In genomic region chr15:70584838-70585706, GRCh38 we compare ENCODE assay signal across 1 cellular context.
TF ChIP-seq lines count a peak whose summit lies in the region.

No MANE protein-coding gene starts in this region.

TF ChIP-seq in HepG2, 621 proteins besides CTCF, POLR2A, EP300 and RAD21 (continued from another document and continues in another):
- TF ChIP-seq AKNA (CRISPR knock-in tag; IDR thresholded peaks at IDR 0.05; ENCODE audit: borderline replicate concordance) (no peak), ZNF547 (CRISPR knock-in tag; IDR thresholded peaks at IDR 0.05) (0 out of 2 replicates have a peak, but pooled peaks have one; percentile 49), HNF1A (IDR thresholded peaks at IDR 0.05; ENCODE audit: low read depth) (no peak), HNF1A (CRISPR knock-in tag; IDR thresholded peaks at IDR 0.05; ENCODE audit: borderline replicate concordance) (0 out of 2 replicates have a peak, but pooled peaks have one; percentile 30), CERS6 (CRISPR knock-in tag; IDR thresholded peaks at IDR 0.05) (no peak), TEAD3 (CRISPR knock-in tag; optimal IDR thresholded peaks at IDR 0.05; ENCODE audit: borderline replicate concordance) (peak; percentile 87), LCORL (IDR thresholded peaks at IDR 0.05) (no peak), LCORL (CRISPR knock-in tag; IDR thresholded peaks at IDR 0.05) (peak; percentile 89), STAG1 (CRISPR knock-in tag; IDR thresholded peaks at IDR 0.05) (peak; percentile 65), ZNF772 (CRISPR knock-in tag; IDR thresholded peaks at IDR 0.05) (peak; percentile 56; the same call in 1 of the 2 replicates), SMAD3 (CRISPR knock-in tag; IDR thresholded peaks at IDR 0.05) (no peak), ZNF660 (CRISPR knock-in tag; IDR thresholded peaks at IDR 0.05; ENCODE audit: borderline replicate concordance, low read depth) (no peak), FOXJ3 (CRISPR knock-in tag; IDR thresholded peaks at IDR 0.05; ENCODE audit: borderline replicate concordance) (no peak), RELA (CRISPR knock-in tag; IDR thresholded peaks at IDR 0.05) (no peak), DR1 (CRISPR knock-in tag; IDR thresholded peaks at IDR 0.05) (no peak), JUN (CRISPR knock-in tag; IDR thresholded peaks at IDR 0.05) (no peak), TBX3 (IDR thresholded peaks at IDR 0.05; ENCODE audit: borderline replicate concordance) (no peak), YEATS2 (CRISPR knock-in tag; IDR thresholded peaks at IDR 0.05; ENCODE audit: borderline replicate concordance) (no peak), ELF4 (CRISPR knock-in tag; IDR thresholded peaks at IDR 0.05; ENCODE audit: borderline replicate concordance) (no peak), RBAK (CRISPR knock-in tag; IDR thresholded peaks at IDR 0.05) (no peak), ASH2L (IDR thresholded peaks at IDR 0.05; ENCODE audit: insufficient read length, low read depth, low read length) (peak; percentile 80), ZNF549 (CRISPR knock-in tag; IDR thresholded peaks at IDR 0.05) (no peak), PCBP1 (IDR thresholded peaks at IDR 0.05; ENCODE audit: borderline replicate concordance, low read depth, low read length) (peak; percentile 95; the same call in 1 of the 2 replicates), U2AF1 (optimal IDR thresholded peaks at IDR 0.05; ENCODE audit: low read depth, low read length) (no peak), ZNF75D (CRISPR knock-in tag; IDR thresholded peaks at IDR 0.05; ENCODE audit: borderline replicate concordance) (no peak), ZNF337 (CRISPR knock-in tag; IDR thresholded peaks at IDR 0.05; ENCODE audit: borderline replicate concordance, low read depth) (0 out of 2 replicates have a peak, but pooled peaks have one; percentile 12), ZNF256 (CRISPR knock-in tag; conservative IDR thresholded peaks at IDR 0.05) (no peak)
- TF ChIP-seq, protein P1, sequence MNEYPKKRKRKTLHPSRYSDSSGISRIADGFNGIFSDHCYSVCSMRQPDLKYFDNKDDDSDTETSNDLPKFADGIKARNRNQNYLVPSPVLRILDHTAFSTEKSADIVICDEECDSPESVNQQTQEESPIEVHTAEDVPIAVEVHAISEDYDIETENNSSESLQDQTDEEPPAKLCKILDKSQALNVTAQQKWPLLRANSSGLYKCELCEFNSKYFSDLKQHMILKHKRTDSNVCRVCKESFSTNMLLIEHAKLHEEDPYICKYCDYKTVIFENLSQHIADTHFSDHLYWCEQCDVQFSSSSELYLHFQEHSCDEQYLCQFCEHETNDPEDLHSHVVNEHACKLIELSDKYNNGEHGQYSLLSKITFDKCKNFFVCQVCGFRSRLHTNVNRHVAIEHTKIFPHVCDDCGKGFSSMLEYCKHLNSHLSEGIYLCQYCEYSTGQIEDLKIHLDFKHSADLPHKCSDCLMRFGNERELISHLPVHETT (CRISPR knock-in tag; conservative IDR thresholded peaks at IDR 0.05) = no peak
- TF ChIP-seq, protein P2, sequence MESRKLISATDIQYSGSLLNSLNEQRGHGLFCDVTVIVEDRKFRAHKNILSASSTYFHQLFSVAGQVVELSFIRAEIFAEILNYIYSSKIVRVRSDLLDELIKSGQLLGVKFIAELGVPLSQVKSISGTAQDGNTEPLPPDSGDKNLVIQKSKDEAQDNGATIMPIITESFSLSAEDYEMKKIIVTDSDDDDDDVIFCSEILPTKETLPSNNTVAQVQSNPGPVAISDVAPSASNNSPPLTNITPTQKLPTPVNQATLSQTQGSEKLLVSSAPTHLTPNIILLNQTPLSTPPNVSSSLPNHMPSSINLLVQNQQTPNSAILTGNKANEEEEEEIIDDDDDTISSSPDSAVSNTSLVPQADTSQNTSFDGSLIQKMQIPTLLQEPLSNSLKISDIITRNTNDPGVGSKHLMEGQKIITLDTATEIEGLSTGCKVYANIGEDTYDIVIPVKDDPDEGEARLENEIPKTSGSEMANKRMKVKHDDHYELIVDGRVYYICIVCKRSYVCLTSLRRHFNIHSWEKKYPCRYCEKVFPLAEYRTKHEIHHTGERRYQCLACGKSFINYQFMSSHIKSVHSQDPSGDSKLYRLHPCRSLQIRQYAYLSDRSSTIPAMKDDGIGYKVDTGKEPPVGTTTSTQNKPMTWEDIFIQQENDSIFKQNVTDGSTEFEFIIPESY (CRISPR knock-in tag; IDR thresholded peaks at IDR 0.05) = no peak
- TF ChIP-seq, protein P3, sequence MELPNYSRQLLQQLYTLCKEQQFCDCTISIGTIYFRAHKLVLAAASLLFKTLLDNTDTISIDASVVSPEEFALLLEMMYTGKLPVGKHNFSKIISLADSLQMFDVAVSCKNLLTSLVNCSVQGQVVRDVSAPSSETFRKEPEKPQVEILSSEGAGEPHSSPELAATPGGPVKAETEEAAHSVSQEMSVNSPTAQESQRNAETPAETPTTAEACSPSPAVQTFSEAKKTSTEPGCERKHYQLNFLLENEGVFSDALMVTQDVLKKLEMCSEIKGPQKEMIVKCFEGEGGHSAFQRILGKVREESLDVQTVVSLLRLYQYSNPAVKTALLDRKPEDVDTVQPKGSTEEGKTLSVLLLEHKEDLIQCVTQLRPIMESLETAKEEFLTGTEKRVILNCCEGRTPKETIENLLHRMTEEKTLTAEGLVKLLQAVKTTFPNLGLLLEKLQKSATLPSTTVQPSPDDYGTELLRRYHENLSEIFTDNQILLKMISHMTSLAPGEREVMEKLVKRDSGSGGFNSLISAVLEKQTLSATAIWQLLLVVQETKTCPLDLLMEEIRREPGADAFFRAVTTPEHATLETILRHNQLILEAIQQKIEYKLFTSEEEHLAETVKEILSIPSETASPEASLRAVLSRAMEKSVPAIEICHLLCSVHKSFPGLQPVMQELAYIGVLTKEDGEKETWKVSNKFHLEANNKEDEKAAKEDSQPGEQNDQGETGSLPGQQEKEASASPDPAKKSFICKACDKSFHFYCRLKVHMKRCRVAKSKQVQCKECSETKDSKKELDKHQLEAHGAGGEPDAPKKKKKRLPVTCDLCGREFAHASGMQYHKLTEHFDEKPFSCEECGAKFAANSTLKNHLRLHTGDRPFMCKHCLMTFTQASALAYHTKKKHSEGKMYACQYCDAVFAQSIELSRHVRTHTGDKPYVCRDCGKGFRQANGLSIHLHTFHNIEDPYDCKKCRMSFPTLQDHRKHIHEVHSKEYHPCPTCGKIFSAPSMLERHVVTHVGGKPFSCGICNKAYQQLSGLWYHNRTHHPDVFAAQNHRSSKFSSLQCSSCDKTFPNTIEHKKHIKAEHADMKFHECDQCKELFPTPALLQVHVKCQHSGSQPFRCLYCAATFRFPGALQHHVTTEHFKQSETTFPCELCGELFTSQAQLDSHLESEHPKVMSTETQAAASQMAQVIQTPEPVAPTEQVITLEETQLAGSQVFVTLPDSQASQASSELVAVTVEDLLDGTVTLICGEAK (IDR thresholded peaks at IDR 0.05) = no peak
- TF ChIP-seq, protein P3 (CRISPR knock-in tag; IDR thresholded peaks at IDR 0.05) = no peak
- TF ChIP-seq, protein P4, sequence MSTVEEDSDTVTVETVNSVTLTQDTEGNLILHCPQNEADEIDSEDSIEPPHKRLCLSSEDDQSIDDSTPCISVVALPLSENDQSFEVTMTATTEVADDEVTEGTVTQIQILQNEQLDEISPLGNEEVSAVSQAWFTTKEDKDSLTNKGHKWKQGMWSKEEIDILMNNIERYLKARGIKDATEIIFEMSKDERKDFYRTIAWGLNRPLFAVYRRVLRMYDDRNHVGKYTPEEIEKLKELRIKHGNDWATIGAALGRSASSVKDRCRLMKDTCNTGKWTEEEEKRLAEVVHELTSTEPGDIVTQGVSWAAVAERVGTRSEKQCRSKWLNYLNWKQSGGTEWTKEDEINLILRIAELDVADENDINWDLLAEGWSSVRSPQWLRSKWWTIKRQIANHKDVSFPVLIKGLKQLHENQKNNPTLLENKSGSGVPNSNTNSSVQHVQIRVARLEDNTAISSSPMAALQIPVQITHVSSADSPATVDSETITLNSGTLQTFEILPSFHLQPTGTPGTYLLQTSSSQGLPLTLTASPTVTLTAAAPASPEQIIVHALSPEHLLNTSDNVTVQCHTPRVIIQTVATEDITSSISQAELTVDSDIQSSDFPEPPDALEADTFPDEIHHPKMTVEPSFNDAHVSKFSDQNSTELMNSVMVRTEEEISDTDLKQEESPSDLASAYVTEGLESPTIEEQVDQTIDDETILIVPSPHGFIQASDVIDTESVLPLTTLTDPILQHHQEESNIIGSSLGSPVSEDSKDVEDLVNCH (CRISPR knock-in tag; IDR thresholded peaks at IDR 0.05) = no peak
